ENCODE assay signal across 12 cellular contexts in the genomic region with DNA sequence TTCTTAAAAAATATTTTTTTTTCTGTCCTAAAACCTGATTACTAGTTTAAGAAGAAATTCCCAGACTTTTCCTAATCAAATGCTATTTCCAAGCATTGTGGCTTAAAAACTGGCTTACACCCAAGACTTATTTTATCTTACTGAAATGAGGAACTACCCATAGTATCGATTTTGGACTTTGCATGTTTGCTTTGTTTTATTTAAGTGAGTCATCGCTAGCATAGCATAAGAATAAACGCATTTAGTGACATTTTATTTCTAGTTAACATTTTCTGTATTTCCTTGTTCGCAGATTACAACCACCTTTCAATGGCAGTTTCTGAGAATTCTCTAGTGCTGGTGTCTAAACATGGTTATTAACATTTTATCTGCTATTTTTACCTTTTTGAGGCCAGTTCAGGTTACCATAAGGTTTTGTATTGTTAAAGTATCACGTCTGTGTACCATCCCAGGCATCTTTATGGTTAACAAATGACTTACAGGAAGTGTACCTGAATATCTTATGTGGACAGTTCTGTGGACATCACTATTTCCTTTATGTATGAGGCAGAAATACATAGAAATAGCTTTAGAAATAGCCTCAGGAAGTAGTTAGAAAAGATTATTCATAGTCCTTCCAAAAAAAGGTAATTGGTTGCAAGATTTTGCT. TPM values are rescaled to one million over a fixed set of nuclear protein-coding genes. Genes with fewer than 3 reads are reported as not detected.
A peak's percentile ranks its signal among the peaks of the same experiment; 100 is the strongest.
DNase-seq lines count a peak whose midpoint lies in the region; ATAC-seq and TF ChIP-seq lines count a peak whose summit lies in the region.
"Had no signal": no experiment of that assay in that cellular context is flagged by ENCODE, and none has a peak within 500 bp of the region (broad histone marks: within the 10 kb centered on the region; RNA-seq: fewer than 3 reads in every experiment).

No MANE protein-coding gene starts in this region.

- CTCF ChIA-PET in T-cell (lab: Charles Lee), result interaction anchor here (0.5 to 1.1 kb wide), 3 partner anchors 15 to 617 kb away, joined by 3 to 5 read pairs (median 4); no protein-coding TSS in a partner anchor
- CTCF ChIA-PET in activated naive CD4-positive, alpha-beta T cell treated with anti-CD3 and anti-CD28 coated beads, Interleukin-2, amount 10 ng/mL, durations not matched to agents 7 days and 5 days (lab: Charles Lee), result interaction anchor here (0.9 kb wide), 1 partner anchor 15 kb away, joined by 3 read pairs; no protein-coding TSS in a partner anchor

- ATAC-seq in CD4-positive, CD25-positive, alpha-beta regulatory T cell (ENCODE audit: low read depth in 2 of 2), result peak; percentile 48 to 57
- ATAC-seq in HG03432 (IDR thresholded peaks at IDR 0.05; ENCODE audit: unreplicated experiment), result peak; percentile 77
- ATAC-seq in T-cell (replicated peaks in 1 of 4), result no peak

- DNase-seq in CD4-positive, CD25-positive, alpha-beta regulatory T cell, result no peak
- no peak for DNase-seq in T-cell
- peak; percentile 21 for DNase-seq in medulla oblongata (ENCODE audit: extremely low spot score)
- DNase-seq in BE2C, result no peak
- DNase-seq in activated effector memory CD4-positive, alpha-beta T cell treated with anti-CD3 and anti-CD28 coated beads, Interleukin-2, amount 50 U/mL, for 16 hours, result no peak
- DNase-seq in activated naive CD4-positive, alpha-beta T cell treated with anti-CD3 and anti-CD28 coated beads, Interleukin-2, amount 10 ng/mL, durations not matched to agents 7 days and 5 days, result no peak
- DNase-seq in SJCRH30, result no peak
- DNase-seq: anterior cingulate cortex; naive thymus-derived CD8-positive, alpha-beta T cell had no signal

- no peaks in the 10 kb centered on the region for H3K9me3 ChIP-seq in CD4-positive, CD25-positive, alpha-beta regulatory T cell (ENCODE audit: control insufficient read depth in 2 of 2, low read length in 2 of 2)
- H3K9me3 ChIP-seq in BE2C (no peaks in the 10 kb centered on the region), SJCRH30 (replicated peaks) (no peaks in the 10 kb centered on the region; the same call in 1 of the 2 replicates)

- H3K27me3 Mint-ChIP-seq in CD4-positive, CD25-positive, alpha-beta regulatory T cell, result no peaks in the 10 kb centered on the region
- no peaks in the 10 kb centered on the region for H3K27me3 Mint-ChIP-seq in T-cell
- H3K27me3 Mint-ChIP-seq in activated naive CD4-positive, alpha-beta T cell treated with anti-CD3 and anti-CD28 coated beads, Interleukin-2, amount 10 ng/mL, durations not matched to agents 7 days and 5 days, result no peaks in the 10 kb centered on the region
- H3K27me3 Mint-ChIP-seq: naive thymus-derived CD8-positive, alpha-beta T cell had no signal

- POLR2A ChIA-PET in T-cell (lab: Charles Lee), result interaction anchor here in 1 of 2 donors (0.6 kb wide), 1 partner anchor 33 kb away, joined by 3 read pairs; no protein-coding TSS in a partner anchor

- peaks cover 40 to 50% (median 46%) of the 10 kb centered on the region in 4 donors for H3K4me1 Mint-ChIP-seq in CD4-positive, CD25-positive, alpha-beta regulatory T cell
- peaks cover 28 to 50% (median 47%) of the 10 kb centered on the region in 3 donors for H3K4me1 Mint-ChIP-seq in T-cell
- H3K4me1 Mint-ChIP-seq in activated naive CD4-positive, alpha-beta T cell treated with anti-CD3 and anti-CD28 coated beads, Interleukin-2, amount 10 ng/mL, durations not matched to agents 7 days and 5 days, result no peaks in the 10 kb centered on the region

- H3K36me3 Mint-ChIP-seq in CD4-positive, CD25-positive, alpha-beta regulatory T cell, result peaks cover 4% of the 10 kb centered on the region
- H3K36me3 Mint-ChIP-seq in T-cell, result peaks cover 22% of the 10 kb centered on the region
- no peaks in the 10 kb centered on the region for H3K36me3 Mint-ChIP-seq in activated naive CD4-positive, alpha-beta T cell treated with anti-CD3 and anti-CD28 coated beads, Interleukin-2, amount 10 ng/mL, durations not matched to agents 7 days and 5 days
- H3K36me3 Mint-ChIP-seq: stimulated activated effector memory CD8-positive, alpha-beta T cell treated with anti-CD3 and anti-CD28 coated beads, Interleukin-12 subunit alpha, Interleukin-12 subunit beta, amount 100 ng/mL, for 72 hours had no signal

- peaks cover 25% of the 10 kb centered on the region for H3K4me1 ChIP-seq in CD4-positive, CD25-positive, alpha-beta regulatory T cell (ENCODE audit: control insufficient read depth, insufficient read depth, low read length, poor library complexity, severe bottlenecking)
- H3K4me1 ChIP-seq in BE2C, result no peaks in the 10 kb centered on the region
- no peaks in the 10 kb centered on the region for H3K4me1 ChIP-seq in SJCRH30

- peaks cover 0 to 12% (median 1%) of the 10 kb centered on the region in 7 donors for H3K9me3 Mint-ChIP-seq in CD4-positive, CD25-positive, alpha-beta regulatory T cell
- peaks cover 5 to 16% (median 8%) of the 10 kb centered on the region in 3 donors for H3K9me3 Mint-ChIP-seq in T-cell
- peaks cover 5% of the 10 kb centered on the region for H3K9me3 Mint-ChIP-seq in activated naive CD4-positive, alpha-beta T cell treated with anti-CD3 and anti-CD28 coated beads, Interleukin-2, amount 10 ng/mL, durations not matched to agents 7 days and 5 days

- peak overlapping the region; percentile 62 for H3K27ac ChIP-seq in CD4-positive, CD25-positive, alpha-beta regulatory T cell (ENCODE audit: insufficient read depth, low read length, poor library complexity, severe bottlenecking)
- no peak overlapping the region for H3K27ac ChIP-seq in SJCRH30
- H3K27ac ChIP-seq: C4-2B had no signal

- H3K36me3 ChIP-seq in CD4-positive, CD25-positive, alpha-beta regulatory T cell (ENCODE audit: control insufficient read depth, insufficient read depth, low read length), result no peaks in the 10 kb centered on the region
- no peaks in the 10 kb centered on the region for H3K36me3 ChIP-seq in BE2C
- H3K36me3 ChIP-seq in SJCRH30, result no peaks in the 10 kb centered on the region

- H3K4me3 Mint-ChIP-seq in CD4-positive, CD25-positive, alpha-beta regulatory T cell, result peak overlapping the region in 2 of 4 donors; percentile 28 to 61
- no peak overlapping the region for H3K4me3 Mint-ChIP-seq in T-cell
- no peak overlapping the region for H3K4me3 Mint-ChIP-seq in activated naive CD4-positive, alpha-beta T cell treated with anti-CD3 and anti-CD28 coated beads, Interleukin-2, amount 10 ng/mL, durations not matched to agents 7 days and 5 days
- H3K4me3 Mint-ChIP-seq: stimulated activated effector memory CD8-positive, alpha-beta T cell treated with anti-CD3 and anti-CD28 coated beads, Interleukin-12 subunit alpha, Interleukin-12 subunit beta, amount 100 ng/mL, for 72 hours had no signal

- peak overlapping the region in 1 of 3 donors; percentile 60 for H3K27ac Mint-ChIP-seq in CD4-positive, CD25-positive, alpha-beta regulatory T cell
- H3K27ac Mint-ChIP-seq in T-cell, result peak overlapping the region; percentile 13 to 35
- no peak overlapping the region for H3K27ac Mint-ChIP-seq in activated naive CD4-positive, alpha-beta T cell treated with anti-CD3 and anti-CD28 coated beads, Interleukin-2, amount 10 ng/mL, durations not matched to agents 7 days and 5 days

- peak overlapping the region; percentile 54 for H3K4me3 ChIP-seq in CD4-positive, CD25-positive, alpha-beta regulatory T cell (ENCODE audit: low read depth, low read length)
- H3K4me3 ChIP-seq in BE2C (ENCODE audit: low read depth, low read length) (no peak overlapping the region), SJCRH30 (no peak overlapping the region)

- TF ChIP-seq CTCF in BE2C (IDR thresholded peaks at IDR 0.05; ENCODE audit: low read depth, low read length), result no peak

- no peaks in the 10 kb centered on the region for H3K27me3 ChIP-seq in CD4-positive, CD25-positive, alpha-beta regulatory T cell (ENCODE audit: control insufficient read depth, insufficient read depth, low read length)
- H3K27me3 ChIP-seq in BE2C (peaks cover 6% of the 10 kb centered on the region), SJCRH30 (no peaks in the 10 kb centered on the region)

RNA-seq across cellular contexts. Expression of gene EEIG2, which starts 24.5 kb away (rescaled TPM):
- total RNA-seq in CD4-positive, CD25-positive, alpha-beta regulatory T cell, result 14.3 TPM
- polyA plus RNA-seq in CD4-positive, CD25-positive, alpha-beta regulatory T cell, result 1 to 10 TPM in 2 of 4 donors, under 1 TPM in 2; 0.43 to 2.0 (median 1.3) TPM
- total RNA-seq in T-cell, result 10 to 100 TPM in 4 of 5 donors, 1 to 10 TPM in 1; 6.7 to 16.2 (median 14.4) TPM
- polyA plus RNA-seq in BE2C (2012; ENCODE audit: insufficient read depth, insufficient read length, low read depth), result 0.39 TPM
- total RNA-seq in SJCRH30 (2014; rRNA removed; shearing (Covaris generic)), result 15.8 and 17.9 TPM in 2 replicates

Comparison
In these comparisons a context has a peak if more than half of its experiments do, and no peak if none do; other contexts are left out.
1. ATAC-seq: peak in CD4-positive, CD25-positive, alpha-beta regulatory T cell (2 of 2) and HG03432 (single experiment); none in T-cell (0 of 4).